10 cellular contexts compared by ENCODE assay signal in the genomic region with DNA sequence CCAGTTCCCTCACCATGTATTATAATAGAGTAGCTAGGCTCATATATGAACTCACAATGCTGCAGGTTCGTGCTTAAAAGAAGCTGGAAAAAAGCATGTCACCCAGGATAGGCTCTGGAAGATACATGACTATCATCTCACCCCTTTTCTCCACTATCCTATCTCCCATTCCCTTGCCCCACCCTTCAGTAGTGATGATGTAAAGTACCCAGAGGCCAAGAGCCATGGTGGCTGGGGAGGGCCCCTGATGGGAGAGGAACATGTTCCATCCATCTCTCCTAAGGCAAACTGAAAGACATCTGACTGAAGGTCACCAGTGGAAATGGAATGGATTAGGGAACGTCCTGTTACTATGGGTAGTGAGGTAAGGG. TPM values are rescaled to one million over a fixed set of nuclear protein-coding genes. Genes with fewer than 3 reads are reported as not detected.
DNase-seq lines count a peak whose midpoint lies in the region; ATAC-seq, FAIRE-seq and TF ChIP-seq lines count a peak whose summit lies in the region.
"Had no signal": no experiment of that assay in that cellular context is flagged by ENCODE, and none has a peak within 500 bp of the region (broad histone marks: within the 10 kb centered on the region; RNA-seq: fewer than 3 reads in every experiment).

No MANE protein-coding gene starts in this region.

- no peaks in the 10 kb centered on the region for H3K79me2 ChIP-seq in keratinocyte (ENCODE audit: control insufficient read depth, insufficient read depth, low read length)

- DNase-seq in cardiac muscle cell (ENCODE audit: low read depth in 1 of 2, low spot score in 1 of 2), result no peak
- DNase-seq in Right ventricle myocardium inferior (ENCODE audit: missing footprints), result no peak
- no peak for DNase-seq in T-helper 17 cell
- DNase-seq in keratinocyte (ENCODE audit: low read depth, low spot score), result no peak
- DNase-seq in tibial artery, result no peak
- no peak for DNase-seq in hippocampal formation (lab: John Stamatoyannopoulos, UW)
- no peak for DNase-seq in omental fat pad (ENCODE audit: low spot score)

- H3K9ac ChIP-seq in keratinocyte (ENCODE audit: control insufficient read depth, extremely low read depth, insufficient read depth, low read length), result no peak overlapping the region

- peak overlapping the region; percentile 22 for H3K4me2 ChIP-seq in keratinocyte (ENCODE audit: control insufficient read depth, extremely low read depth, insufficient read depth, low read depth, low read length)

- H3K36me3 ChIP-seq in cardiac muscle cell (peaks cover 8% of the 10 kb centered on the region), keratinocyte (ENCODE audit: control insufficient read depth in 2 of 2, extremely low read depth in 1 of 2, insufficient read depth in 2 of 2, low read length in 2 of 2) (no peaks in the 10 kb centered on the region), tibial artery (peaks cover 8 to 14% (median 8%) of the 10 kb centered on the region in 3 donors)

- no peaks in the 10 kb centered on the region for H3K27me3 Mint-ChIP-seq in T-helper 17 cell

- dilution Hi-C loops in keratinocyte (cut with MboI; ENCODE audit: extremely low pct_ligation_motif_present, low sequenced_read_pairs), result no loop called here

- intact Hi-C loops in Right ventricle myocardium inferior (cut with DNase I) (loop anchor here (5.0 kb wide), 1 partner anchor 115 kb away; no protein-coding TSS in a partner anchor), tibial artery (cut with DNase I; ENCODE audit: low total_unique reads) (no loop called here)

- H3K27ac Mint-ChIP-seq in T-helper 17 cell, result peak overlapping the region; percentile 16
- H3K27ac Mint-ChIP-seq: nephron had no signal

- H3K27ac ChIP-seq in cardiac muscle cell (peak overlapping the region; percentile 2), keratinocyte (ENCODE audit: control insufficient read depth, insufficient read depth, low read length) (no peak overlapping the region), tibial artery (no peak overlapping the region)

- no peaks in the 10 kb centered on the region for H3K36me3 Mint-ChIP-seq in T-helper 17 cell (ENCODE audit: low read depth)

- TF ChIP-seq CTCF in cardiac muscle cell (IDR thresholded peaks at IDR 0.05; ENCODE audit: low read depth, low read length), result no peak
- no peak for TF ChIP-seq CTCF in keratinocyte (optimal IDR thresholded peaks at IDR 0.05 in 1 of 3, IDR thresholded peaks at IDR 0.05 in 1 of 3, conservative IDR thresholded peaks at IDR 0.05 in 1 of 3; ENCODE audit: extremely low read depth in 1 of 3, insufficient read depth in 2 of 3, low read length in 3 of 3)
- no peak for TF ChIP-seq CTCF in tibial artery (IDR thresholded peaks at IDR 0.05)
- TF ChIP-seq CTCF in omental fat pad (IDR thresholded peaks at IDR 0.05), result no peak

- no peaks in the 10 kb centered on the region for H3K9me1 ChIP-seq in keratinocyte (ENCODE audit: control insufficient read depth, extremely low read depth, insufficient read depth, low read length)

- H3K27me3 ChIP-seq in cardiac muscle cell (no peaks in the 10 kb centered on the region), keratinocyte (ENCODE audit: control insufficient read depth, extremely low read depth, insufficient read depth, low read length) (no peaks in the 10 kb centered on the region), tibial artery (no peaks in the 10 kb centered on the region)
- H3K27me3 ChIP-seq: stomach had no signal

- ATAC-seq in Right ventricle myocardium inferior (no peak), T-helper 17 cell (no peak), GM21367 (IDR thresholded peaks at IDR 0.05; ENCODE audit: unreplicated experiment) (no peak), omental fat pad (ENCODE audit: low FRiP score) (no peak)

- H3K4me3 Mint-ChIP-seq in T-helper 17 cell, result no peak overlapping the region
- H3K4me3 Mint-ChIP-seq: nephron had no signal

- no peak for FAIRE-seq in keratinocyte (lab: Jason Lieb, UNC)

- peaks cover 5% of the 10 kb centered on the region for H3K4me1 Mint-ChIP-seq in T-helper 17 cell

- H2AFZ ChIP-seq in keratinocyte (ENCODE audit: control insufficient read depth, low read length), result no peak overlapping the region

- no peaks in the 10 kb centered on the region for H4K20me1 ChIP-seq in keratinocyte (ENCODE audit: control insufficient read depth, extremely low read depth, insufficient read depth, low read length)

- peaks cover 4% of the 10 kb centered on the region for H3K4me1 ChIP-seq in cardiac muscle cell (ENCODE audit: low read depth)
- H3K4me1 ChIP-seq in keratinocyte (ENCODE audit: control insufficient read depth, extremely low read depth, insufficient read depth, low read length), result peaks cover 6% of the 10 kb centered on the region
- peaks cover 0 to 32% (median 16%) of the 10 kb centered on the region in 4 donors for H3K4me1 ChIP-seq in tibial artery

- H3K4me3 ChIP-seq in cardiac muscle cell (no peak overlapping the region), keratinocyte (ENCODE audit: control insufficient read depth in 2 of 3, extremely low read depth in 1 of 3, insufficient read depth in 2 of 3, low read depth in 1 of 3, low read length in 3 of 3) (no peak overlapping the region), tibial artery (peak overlapping the region; percentile 4 to 23)

- no peaks in the 10 kb centered on the region for H3K9me3 ChIP-seq in cardiac muscle cell (ENCODE audit: low read depth)
- no peaks in the 10 kb centered on the region for H3K9me3 ChIP-seq in T-helper 17 cell (ENCODE audit: control insufficient read depth, low read length, poor library complexity, severe bottlenecking)
- H3K9me3 ChIP-seq in keratinocyte (ENCODE audit: control insufficient read depth, low read depth, low read length), result no peaks in the 10 kb centered on the region
- no peaks in the 10 kb centered on the region for H3K9me3 ChIP-seq in tibial artery
- H3K9me3 ChIP-seq: stomach had no signal

RNA-seq across cellular contexts. Expression of a gene that starts 20.3 kb away (rescaled TPM):
- total RNA-seq in cardiac muscle cell (8.1 and 12.4 TPM in 2 replicates), Right ventricle myocardium inferior (10.0 TPM), T-helper 17 cell (10 to 100 TPM; 13.3 to 15.3 TPM), omental fat pad (10 to 100 TPM; 11.9 to 15.6 (median 12.8) TPM)
- polyA plus RNA-seq in cardiac muscle cell (9.2 and 15.0 TPM in 2 replicates), keratinocyte (8.8 to 12.3 TPM (median 11.1 TPM) in 3 replicates)
- polyA plus RNA-seq in keratinocyte (2011; ENCODE audit: low read depth), result 8.8 TPM
- polyA plus RNA-seq in keratinocyte (2011; cell fraction: cytosol; rRNA removed), result 6.0 and 10.0 TPM in 2 replicates
- polyA plus RNA-seq in keratinocyte (2011; cell fraction: nucleus; rRNA removed), result 8.2 and 11.1 TPM in 2 replicates
- 8.3 TPM in 2 replicates for polyA plus RNA-seq in keratinocyte (2012; ENCODE audit: low replicate concordance)
- 4.3 to 35.3 TPM (median 14.1 TPM) in 3 replicates for polyA minus RNA-seq in keratinocyte
- polyA minus RNA-seq in keratinocyte (2011; cell fraction: cytosol; rRNA and poly(A)+ RNA removed), result 13.8 TPM
- polyA minus RNA-seq in keratinocyte (2011; cell fraction: nucleus; rRNA and poly(A)+ RNA removed), result 10.4 and 16.1 TPM in 2 replicates

RNA-seq across cellular contexts. Expression of a gene that starts 57.8 kb away (rescaled TPM):
- total RNA-seq in cardiac muscle cell (2.1 and 2.2 TPM in 2 replicates), Right ventricle myocardium inferior (2.5 TPM), T-helper 17 cell (1 to 10 TPM; 1.7 to 2.2 TPM), omental fat pad (1 to 10 TPM; 1.6 to 3.2 (median 2.3) TPM)
- polyA plus RNA-seq in cardiac muscle cell (1.1 and 2.1 TPM in 2 replicates), keratinocyte (1.4 to 1.7 TPM (median 1.6 TPM) in 3 replicates)
- 0.86 TPM for polyA plus RNA-seq in keratinocyte (2011; ENCODE audit: low read depth)
- 0.99 and 1.3 TPM in 2 replicates for polyA plus RNA-seq in keratinocyte (2011; cell fraction: cytosol; rRNA removed)
- polyA plus RNA-seq in keratinocyte (2011; cell fraction: nucleus; rRNA removed), result 3.7 and 3.9 TPM in 2 replicates
- polyA plus RNA-seq in keratinocyte (2012; ENCODE audit: low replicate concordance), result 1.5 and 3.6 TPM in 2 replicates
- polyA minus RNA-seq in keratinocyte, result 0.23 to 4.6 TPM (median 2.4 TPM) in 3 replicates
- not detected for polyA minus RNA-seq in keratinocyte (2011; cell fraction: cytosol; rRNA and poly(A)+ RNA removed)
- 1.5 and 2.4 TPM in 2 replicates for polyA minus RNA-seq in keratinocyte (2011; cell fraction: nucleus; rRNA and poly(A)+ RNA removed)

Comparison
In these comparisons a context has a peak if more than half of its experiments do, and no peak if none do; other contexts are left out.
1. H3K4me3 ChIP-seq: peak in tibial artery (2 of 2); none in cardiac muscle cell (single experiment) and keratinocyte (0 of 3).